ENCODE assay signal across 34 cellular contexts in the genomic region with DNA sequence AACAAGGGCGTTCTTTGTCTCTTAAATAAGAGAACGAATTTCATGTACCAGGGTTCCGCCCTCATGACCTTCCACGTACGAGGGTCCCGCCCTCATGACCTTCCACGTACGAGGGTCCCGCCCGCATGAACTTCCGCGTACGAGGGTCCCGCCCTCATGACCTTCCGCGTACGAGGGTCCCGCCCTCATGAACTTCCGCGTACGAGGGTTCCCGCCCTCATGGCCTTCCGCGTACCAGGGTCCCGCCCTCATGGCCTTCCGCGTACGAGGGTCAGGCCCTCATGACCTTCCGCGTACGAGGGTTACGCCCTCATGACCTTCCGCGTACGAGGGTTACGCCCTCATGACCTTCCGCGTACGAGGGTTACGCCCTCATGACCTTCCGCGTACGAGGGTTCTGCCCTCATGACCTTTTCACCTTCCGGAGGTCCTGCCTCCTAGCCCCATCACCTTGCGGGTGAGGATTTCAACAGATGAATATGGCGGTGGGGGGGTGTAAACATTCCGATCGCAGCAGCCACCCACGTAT.
"Had no signal": no experiment of that assay in that cellular context is flagged by ENCODE, and none has a peak within 500 bp of the region (broad histone marks: within the 10 kb centered on the region; RNA-seq: fewer than 3 reads in every experiment).

No MANE protein-coding gene starts in this region.

- H3K4me2 ChIP-seq: KMS-11 had no signal

- H3K36me3 ChIP-seq: MG63 had no signal

- DNase-seq: Karpas-422, Kasumi-1, MG63, MM.1S, MV-4-11, NCI-H1048, NCI-H1092, NCI-H1092 treated with DMSO at 0.1 percent for 48 hours, NCI-H1105, NCI-H1105 treated with DMSO at 0.1 percent for 48 hours, NCI-H1417, NCI-H1417 treated with DMSO at 0.1 percent for 48 hours, NCI-H1436, NCI-H1436 treated with DMSO at 0.1 percent for 48 hours, NCI-H146, NCI-H1694, NCI-H1694 treated with DMSO at 0.1 percent for 48 hours, NCI-H187, NCI-H187 treated with DMSO at 0.1 percent for 48 hours, NCI-H1930, NCI-H2029, NCI-H2029 treated with DMSO at 0.1 percent for 48 hours, NCI-H2081, NCI-H2081 treated with DMSO at 0.1 percent for 48 hours, NCI-H2107, NCI-H2171, NCI-H2171 treated with DMSO at 0.1 percent for 48 hours, NCI-H2227 treated with DMSO at 0.1 percent for 48 hours, NCI-H226, NCI-H345, NCI-H446, NCI-H446 treated with DMSO at 0.1 percent for 48 hours, NCI-H510A had no signal

- H3K27ac ChIP-seq: KMS-11 had no signal

- H3K9me3 ChIP-seq: MG63 had no signal

- H3K9ac ChIP-seq: KMS-11 had no signal

- H3K4me3 ChIP-seq: MG63 had no signal
